14 cellular contexts compared by ENCODE assay signal in genomic region chr17:21173543-21173942, GRCh38. TPM values are rescaled to one million over a fixed set of nuclear protein-coding genes. Genes with fewer than 3 reads are reported as not detected.
DNase-seq lines count a peak whose midpoint lies in the region; ATAC-seq lines count a peak whose summit lies in the region.
"Had no signal": no experiment of that assay in that cellular context is flagged by ENCODE, and none has a peak within 500 bp of the region (broad histone marks: within the 10 kb centered on the region; RNA-seq: fewer than 3 reads in every experiment).

No MANE protein-coding gene starts in this region.

- H3K4me1 ChIP-seq in right cardiac atrium (ENCODE audit: control insufficient read depth, insufficient read depth, low read length) (peaks cover 13% of the 10 kb centered on the region), skeletal muscle tissue (ENCODE audit: control insufficient read depth in 3 of 3, insufficient read depth in 3 of 3, low read length in 3 of 3) (peaks cover 65 to 71% (median 70%) of the 10 kb centered on the region in 3 donors)

- peak overlapping the region; percentile 75 for H3K27ac ChIP-seq in right cardiac atrium (ENCODE audit: low read length)
- H3K27ac ChIP-seq in skeletal muscle tissue (ENCODE audit: low read depth, low read length): peak overlapping the region; percentile 98
- no peak overlapping the region for H3K27ac ChIP-seq in substantia nigra (ENCODE audit: low read depth, low read length, poor library complexity, severe bottlenecking)

- WGBS in right cardiac atrium: 71% methylated on average over 2 of the region's 2 CpGs

- peak; percentile 2 for DNase-seq in AG08396 (ENCODE audit: low spot score)
- DNase-seq in ecto neural progenitor cell (ENCODE audit: low spot score): peak; percentile 27
- DNase-seq in right cardiac atrium: no peak
- no peak for DNase-seq in activated T-cell treated with anti-CD3 and anti-CD28 coated beads, Interleukin-2, amount 50 U/mL, for 48 hours
- no peak for DNase-seq in substantia nigra (lab: John Stamatoyannopoulos, UW)
- DNase-seq: CD4-positive, alpha-beta T cell; GF-D8; NCI-H1417; NCI-H1930; NCI-H2171; NCI-H774 had no signal

- intact Hi-C loops in right cardiac atrium (cut with DNase I): no loop called here

- H3K4me3 ChIP-seq in right cardiac atrium (ENCODE audit: low read length) (no peak overlapping the region), skeletal muscle tissue (ENCODE audit: low read length in 3 of 3) (peak overlapping the region in 2 of 3 donors; percentile 7 to 11)

- peaks cover 9 to 26% (median 9%) of the 10 kb centered on the region in 3 donors for H3K36me3 ChIP-seq in skeletal muscle tissue (ENCODE audit: control insufficient read depth in 3 of 3, insufficient read depth in 3 of 3, low read length in 3 of 3)

- H3K9ac ChIP-seq in skeletal muscle tissue (ENCODE audit: low read depth in 1 of 3, low read length in 3 of 3): peak overlapping the region in 2 of 3 donors; percentile 44 to 57

- no peaks in the 10 kb centered on the region for H3K9me3 ChIP-seq in right cardiac atrium (ENCODE audit: control insufficient read depth, low read length)
- no peaks in the 10 kb centered on the region for H3K9me3 ChIP-seq in skeletal muscle tissue (ENCODE audit: control insufficient read depth in 3 of 3, low read length in 3 of 3)

- no peaks in the 10 kb centered on the region for H3K27me3 ChIP-seq in right cardiac atrium (ENCODE audit: control insufficient read depth, insufficient read depth)
- no peaks in the 10 kb centered on the region for H3K27me3 ChIP-seq in skeletal muscle tissue (ENCODE audit: control insufficient read depth in 3 of 3, insufficient read depth in 3 of 3, low read length in 3 of 3)

- no peak for ATAC-seq in right cardiac atrium
- no peak for ATAC-seq in HG03108 (IDR thresholded peaks at IDR 0.05; ENCODE audit: unreplicated experiment)
- ATAC-seq: HCT116 had no signal

RNA-seq across cellular contexts. Expression of gene TMEM11, which starts 40.4 kb away (rescaled TPM):
- total RNA-seq in right cardiac atrium (10 to 100 TPM; 26.2 to 30.7 (median 27.5) TPM), skeletal muscle tissue (20.9 TPM)
- 46.2 TPM for polyA plus RNA-seq in right cardiac atrium

RNA-seq across cellular contexts. Expression of gene DHRS7B, which starts 46.8 kb away (rescaled TPM):
- 10 to 100 TPM; 27.1 to 39.7 (median 30.0) TPM for total RNA-seq in right cardiac atrium
- polyA plus RNA-seq in right cardiac atrium: 37.0 TPM
- 29.7 TPM for total RNA-seq in skeletal muscle tissue

Comparison
In these comparisons a context has a peak if more than half of its experiments do, and no peak if none do; other contexts are left out.
1. DNase-seq: peak in AG08396 (single experiment) and ecto neural progenitor cell (single experiment); none in right cardiac atrium (0 of 3), activated T-cell treated with anti-CD3 and anti-CD28 coated beads, Interleukin-2, amount 50 U/mL, for 48 hours (0 of 2) and substantia nigra (0 of 49).